ENCODE assay signal across 26 cellular contexts in the genomic region with DNA sequence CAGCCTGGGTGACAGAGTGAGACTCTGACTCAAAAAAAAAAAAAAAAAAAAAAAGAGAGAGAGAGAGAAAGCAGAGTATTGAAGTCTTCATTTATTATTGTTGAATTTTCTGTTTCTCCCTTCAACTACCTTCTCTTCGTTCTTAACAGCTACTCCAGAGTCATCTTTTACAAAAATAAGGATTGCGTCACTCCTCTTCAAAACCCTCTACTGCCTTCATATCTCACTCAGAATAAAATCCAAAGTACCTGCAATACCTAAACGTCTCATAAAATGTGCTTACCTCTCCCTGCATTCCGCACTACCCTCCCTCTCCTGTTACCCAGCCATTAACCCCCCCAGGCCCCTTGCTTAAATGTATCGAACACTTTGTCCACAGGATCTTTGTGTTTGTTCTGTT.
"Had no signal": no experiment of that assay in that cellular context is flagged by ENCODE, and none has a peak within 500 bp of the region (broad histone marks: within the 10 kb centered on the region; RNA-seq: fewer than 3 reads in every experiment).

No MANE protein-coding gene starts in this region.

- DNase-seq: naive thymus-derived CD4-positive, alpha-beta T cell; natural killer cell; occipital lobe; ovary; posterior cingulate gyrus; psoas muscle; right cardiac atrium; stimulated activated CD4-positive, alpha-beta T cell treated with anti-CD3 and anti-CD28 coated beads, Interleukin-15, amount 100 ng/mL, for 24 hours; stimulated activated CD4-positive, alpha-beta T cell treated with anti-CD3 and anti-CD28 coated beads, Interleukin-2, amount 100 ng/mL, for 24 hours; stimulated activated CD4-positive, alpha-beta T cell treated with anti-CD3 and anti-CD28 coated beads, Interleukin-2, amount 100 ng/mL, for 48 hours; stimulated activated CD4-positive, alpha-beta T cell treated with anti-CD3 and anti-CD28 coated beads, Interleukin-4, amount 100 ng/mL, for 24 hours; stimulated activated naive B cell treated with anti-CD40 and anti-IgM and Interleukin-4, amounts not matched to agents 10 μg/mL and 1 μg/mL and 100 μg/mL, for 72 hours; stimulated activated naive CD4-positive, alpha-beta T cell treated with Interleukin-2 at 50 U/mL for 16 hours; stomach; thyroid gland; trophoblast cell; upper lobe of left lung had no signal

- H3K27me3 ChIP-seq: ovary, stomach, thyroid gland, tibial nerve, upper lobe of left lung, vagina had no signal

- H3K4me3 ChIP-seq: ovary, psoas muscle, skin epidermis, smooth muscle cell, stomach, thoracic aorta, thyroid gland, tibial nerve, upper lobe of left lung, vagina had no signal

- H3K79me2 ChIP-seq: parathyroid adenoma had no signal

- FAIRE-seq: urothelium cell line had no signal

- H2AFZ ChIP-seq: parathyroid adenoma had no signal

- H3K4me2 ChIP-seq: smooth muscle cell had no signal

- H3K36me3 ChIP-seq: ovary, stomach, thoracic aorta, thyroid gland, tibial nerve, upper lobe of left lung, vagina had no signal

- H3K9ac ChIP-seq: parathyroid adenoma had no signal

- H3K9me3 ChIP-seq: ovary, psoas muscle, thyroid gland, upper lobe of left lung, vagina had no signal

- H3K4me1 ChIP-seq: parathyroid adenoma, psoas muscle, stomach, thyroid gland, tibial nerve, upper lobe of left lung, vagina had no signal

- H3K27ac ChIP-seq: ovary, parathyroid adenoma, psoas muscle, skin epidermis, stomach, thoracic aorta, thyroid gland, tibial nerve, upper lobe of left lung, vagina had no signal

- ATAC-seq: naive thymus-derived CD4-positive, alpha-beta T cell; natural killer cell; psoas muscle; right cardiac atrium; sciatic nerve; stimulated activated effector memory CD8-positive, alpha-beta T cell treated with anti-CD3 and anti-CD28 coated beads, Interleukin-12 subunit alpha, Interleukin-12 subunit beta, amount 100 ng/mL, for 72 hours; stimulated activated naive B cell treated with anti-CD40 and anti-IgM and Interleukin-4, amounts not matched to agents 10 μg/mL and 1 μg/mL and 100 μg/mL, for 72 hours had no signal
